9 cellular contexts compared by ENCODE assay signal in genomic region chr21:34883501-34884271, GRCh38.
DNase-seq lines count a peak whose midpoint lies in the region; ATAC-seq and TF ChIP-seq lines count a peak whose summit lies in the region.
"Had no signal": no experiment of that assay in that cellular context is flagged by ENCODE, and none has a peak within 500 bp of the region (broad histone marks: within the 10 kb centered on the region; RNA-seq: fewer than 3 reads in every experiment).

No MANE protein-coding gene starts in this region.

- H3K4me3 ChIP-seq in left ventricle myocardium inferior, result peak overlapping the region; percentile 75

- peaks cover 33% of the 10 kb centered on the region for H3K36me3 Mint-ChIP-seq in activated B cell treated with CpG ODN at 0.5 μM for 24 hours (ENCODE audit: low read depth)
- H3K36me3 Mint-ChIP-seq in type B pancreatic cell, result peaks cover 8% of the 10 kb centered on the region

- POLR2A ChIA-PET in activated B cell treated with CpG ODN at 0.5 μM for 24 hours (lab: Charles Lee), result interaction anchor here (0.5 to 7.3 kb wide), 6 partner anchors 8 to 1544 kb away, joined by 3 to 218 read pairs (median 7); no protein-coding TSS in a partner anchor

- H3K27ac ChIP-seq in left ventricle myocardium inferior (replicated peaks), result no peak overlapping the region

- CTCF ChIA-PET in activated B cell treated with CpG ODN at 0.5 μM for 24 hours (lab: Charles Lee), result interaction anchor here (1.5 kb wide), 1 partner anchor 18 kb away, joined by 5 read pairs; no protein-coding TSS in a partner anchor

- no peaks in the 10 kb centered on the region for H3K27me3 Mint-ChIP-seq in activated B cell treated with CpG ODN at 0.5 μM for 24 hours
- H3K27me3 Mint-ChIP-seq in type B pancreatic cell, result peaks cover 57% of the 10 kb centered on the region

- TF ChIP-seq CTCF in left ventricle myocardium inferior (IDR thresholded peaks at IDR 0.05; ENCODE audit: borderline replicate concordance) (no peak), activated B cell treated with CpG ODN at 0.5 μM for 24 hours (IDR thresholded peaks at IDR 0.05) (no peak), type B pancreatic cell (conservative IDR thresholded peaks at IDR 0.05) (no peak)

- peaks cover 29% of the 10 kb centered on the region for H3K4me1 ChIP-seq in left ventricle myocardium inferior

- H3K27ac Mint-ChIP-seq in activated B cell treated with CpG ODN at 0.5 μM for 24 hours (peak overlapping the region; percentile 65), type B pancreatic cell (peak overlapping the region; percentile 44)

- H3K27me3 ChIP-seq in left ventricle myocardium inferior (ENCODE audit: low read depth), result peaks cover 78% of the 10 kb centered on the region

- no peaks in the 10 kb centered on the region for H3K36me3 ChIP-seq in left ventricle myocardium inferior

- DNase-seq in left ventricle myocardium inferior (no peak), cardiac septum (ENCODE audit: low spot score) (no peak), activated B cell treated with CpG ODN at 0.5 μM for 24 hours (no peak), glomerular visceral epithelial cell (ENCODE audit: extremely low spot score) (peak; percentile 21), type B pancreatic cell (ENCODE audit: extremely low spot score, unreplicated experiment) (no peak), HuH-7.5 (ENCODE audit: low spot score) (no peak), NCI-H446 treated with DMSO at 0.1 percent for 48 hours (lab: John Stamatoyannopoulos, UW) (no peak)
- DNase-seq: NCI-H774 had no signal

- peaks cover 61% of the 10 kb centered on the region for H3K4me1 Mint-ChIP-seq in activated B cell treated with CpG ODN at 0.5 μM for 24 hours
- peaks cover 17% of the 10 kb centered on the region for H3K4me1 Mint-ChIP-seq in type B pancreatic cell (ENCODE audit: unreplicated experiment)

- H3K4me3 Mint-ChIP-seq in activated B cell treated with CpG ODN at 0.5 μM for 24 hours, result peak overlapping the region; percentile 44
- H3K4me3 Mint-ChIP-seq in type B pancreatic cell, result peak overlapping the region; percentile 44

- H3K9me3 Mint-ChIP-seq in activated B cell treated with CpG ODN at 0.5 μM for 24 hours, result no peaks in the 10 kb centered on the region
- H3K9me3 Mint-ChIP-seq in type B pancreatic cell, result no peaks in the 10 kb centered on the region

- H3K9me3 ChIP-seq in left ventricle myocardium inferior (replicated peaks), result no peaks in the 10 kb centered on the region

- ATAC-seq in activated B cell treated with CpG ODN at 0.5 μM for 24 hours (ENCODE audit: low read depth) (no peak), GM18861 (IDR thresholded peaks at IDR 0.05; ENCODE audit: unreplicated experiment) (no peak)

- intact Hi-C loops in left ventricle myocardium inferior (cut with micrococcal nuclease), result no loop called here
- intact Hi-C loops in cardiac septum (cut with DNase I), result loop anchor here (10.0 kb wide), 2 partner anchors 621 to 1051 kb away; no protein-coding TSS in a partner anchor
- intact Hi-C loops in activated B cell treated with CpG ODN at 0.5 μM for 24 hours (cut with micrococcal nuclease), result loop anchor here (10.0 kb wide), 1 partner anchor 1181 kb away; the partner anchor contains the start of gene SETD4
